8 cellular contexts compared by ENCODE assay signal in the genomic region with DNA sequence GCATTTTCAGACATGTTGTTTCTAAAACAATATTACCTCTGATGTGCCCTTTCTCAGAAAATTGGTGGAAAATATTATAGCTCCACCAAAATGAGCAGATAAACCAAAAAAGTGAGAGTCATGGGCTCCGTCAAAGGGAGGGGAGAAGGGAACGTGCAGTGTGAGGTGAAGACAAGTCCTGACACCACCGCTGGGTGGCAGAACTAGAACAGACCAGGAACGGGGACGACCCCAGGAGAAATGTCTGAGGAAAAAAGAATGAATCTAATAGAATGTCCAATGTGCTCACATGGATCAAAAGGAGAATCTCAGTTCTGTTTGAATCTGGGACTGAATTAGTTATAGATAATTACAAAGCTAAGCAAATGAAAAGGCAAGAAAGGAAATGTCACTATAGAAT. TPM values are rescaled to one million over a fixed set of nuclear protein-coding genes. Genes with fewer than 3 reads are reported as not detected.
DNase-seq lines count a peak whose midpoint lies in the region; ATAC-seq and TF ChIP-seq lines count a peak whose summit lies in the region.

No MANE protein-coding gene starts in this region.

- POLR2A ChIA-PET in HEK293 (lab: Yijun Ruan, JAX) (no interaction called here), SK-N-SH (lab: Yijun Ruan, JAX) (no interaction called here)

- TF ChIP-seq EP300 in SK-N-SH (IDR thresholded peaks at IDR 0.05; ENCODE audit: borderline replicate concordance in 1 of 2, low read depth in 1 of 2, low read length in 1 of 2) (no peak), esophagus muscularis mucosa (IDR thresholded peaks at IDR 0.05) (no peak)

- ATAC-seq in psoas muscle (peak in 1 of 4 donors; percentile 40), GM21825 (IDR thresholded peaks at IDR 0.05; ENCODE audit: unreplicated experiment) (no peak), HG03097 (IDR thresholded peaks at IDR 0.05; ENCODE audit: low FRiP score, unreplicated experiment) (no peak)

- H3K27ac ChIP-seq in HEK293 (ENCODE audit: extremely low read depth, low read depth, low read length) = no peak overlapping the region
- H3K27ac ChIP-seq in SK-N-SH (ENCODE audit: low read depth in 2 of 2, low read length in 1 of 2) = no peak overlapping the region
- H3K27ac ChIP-seq in esophagus muscularis mucosa (replicated peaks in 1 of 4) = no peak overlapping the region
- no peak overlapping the region for H3K27ac ChIP-seq in psoas muscle

- H3K4me1 ChIP-seq in HEK293 (ENCODE audit: control insufficient read depth, insufficient read depth, low read length) (no peaks in the 10 kb centered on the region), SK-N-SH (ENCODE audit: control insufficient read depth in 1 of 2, insufficient read depth in 2 of 2, low read depth in 1 of 2, low read length in 1 of 2) (peaks cover 0 to 7% of the 10 kb centered on the region in 2 experiments; a peak in 1 of 4 replicates), esophagus muscularis mucosa (peaks cover 18 to 22% (median 20%) of the 10 kb centered on the region in 4 donors), psoas muscle (peaks cover 23% of the 10 kb centered on the region)

- no peak overlapping the region for H2AFZ ChIP-seq in SK-N-SH (ENCODE audit: low read depth)

- peaks cover 71% of the 10 kb centered on the region in 2 experiments for H3K36me3 ChIP-seq in HEK293 (ENCODE audit: control insufficient read depth in 2 of 2, insufficient read depth in 1 of 2, low read length in 2 of 2)
- H3K36me3 ChIP-seq in SK-N-SH (replicated peaks in 1 of 2; ENCODE audit: control insufficient read depth in 1 of 2, insufficient read depth in 2 of 2, low read length in 1 of 2) = peaks cover 44 to 64% of the 10 kb centered on the region in 2 experiments
- peaks cover 23 to 94% (median 62%) of the 10 kb centered on the region in 4 donors for H3K36me3 ChIP-seq in esophagus muscularis mucosa
- H3K36me3 ChIP-seq in psoas muscle (ENCODE audit: insufficient read depth in 1 of 2, low read depth in 1 of 2) = peaks cover 4 to 72% of the 10 kb centered on the region in 2 donors

- no peak for TF ChIP-seq POLR2A in esophagus muscularis mucosa (IDR thresholded peaks at IDR 0.05; ENCODE audit: low read depth)

- DNase-seq in EL (peak; percentile 40), SK-N-SH (peak; percentile 49), esophagus muscularis mucosa (ENCODE audit: extremely low spot score) (no peak), psoas muscle (no peak), NCI-H1417 (lab: John Stamatoyannopoulos, UW) (no peak)

- TF ChIP-seq CTCF in HEK293 (tag by site-specific recombination; IDR thresholded peaks at IDR 0.05) = peak; percentile 67; the same call in 1 of the 2 replicates
- peak; percentile 48 for TF ChIP-seq CTCF in SK-N-SH (IDR thresholded peaks at IDR 0.05)
- peak in 2 of 3 experiments; percentile 40 to 45 for TF ChIP-seq CTCF in esophagus muscularis mucosa (IDR thresholded peaks at IDR 0.05)
- TF ChIP-seq CTCF in psoas muscle (IDR thresholded peaks at IDR 0.05) = peak; percentile 41

- WGBS in SK-N-SH (ENCODE audit: low lambda C conversion rate) = 61% methylated on average over 5 of the region's 5 CpGs
- WGBS in esophagus muscularis mucosa = 30% methylated on average over 5 of the region's 5 CpGs
- 55 to 58% (median 56%) methylated on average over 5 of the region's 5 CpGs for WGBS in psoas muscle, 3 donors

- H3K9me2 ChIP-seq in SK-N-SH = no peaks in the 10 kb centered on the region

- no peaks in the 10 kb centered on the region for H4K20me1 ChIP-seq in SK-N-SH (ENCODE audit: insufficient read depth)

- no peaks in the 10 kb centered on the region for H3K79me2 ChIP-seq in SK-N-SH (ENCODE audit: insufficient read depth)

- CTCF ChIA-PET in HEK293 (lab: Yijun Ruan, JAX) (interaction anchor here (0.6 to 4.5 kb wide), 24 partner anchors 8 to 359 kb away, joined by 3 to 76 read pairs (median 4); no protein-coding TSS in a partner anchor), SK-N-SH (lab: Yijun Ruan, JAX) (interaction anchor here (0.6 to 4.4 kb wide), 9 partner anchors 8 to 326 kb away, joined by 3 to 34 read pairs (median 4); no protein-coding TSS in a partner anchor)

- H3K9me3 ChIP-seq in HEK293 (ENCODE audit: control insufficient read depth, insufficient read depth, low read depth, low read length) = no peaks in the 10 kb centered on the region
- H3K9me3 ChIP-seq in SK-N-SH = no peaks in the 10 kb centered on the region
- no peaks in the 10 kb centered on the region for H3K9me3 ChIP-seq in esophagus muscularis mucosa
- H3K9me3 ChIP-seq in psoas muscle = no peaks in the 10 kb centered on the region

- no peaks in the 10 kb centered on the region for H3K27me3 ChIP-seq in SK-N-SH (ENCODE audit: insufficient read depth)
- no peaks in the 10 kb centered on the region for H3K27me3 ChIP-seq in esophagus muscularis mucosa
- H3K27me3 ChIP-seq in psoas muscle (ENCODE audit: insufficient read depth in 3 of 3, low read length in 2 of 3) = no peaks in the 10 kb centered on the region

- H3K4me3 ChIP-seq in HEK293 (ENCODE audit: low read depth, low read length) (no peak overlapping the region), SK-N-SH (ENCODE audit: low read depth in 2 of 2, low read length in 1 of 2) (no peak overlapping the region; a peak in 1 of 4 replicates), esophagus muscularis mucosa (no peak overlapping the region), psoas muscle (no peak overlapping the region)

- H3F3A ChIP-seq in SK-N-SH (replicated peaks; ENCODE audit: insufficient read depth) = peaks cover 16% of the 10 kb centered on the region

- no peak overlapping the region for H3K4me2 ChIP-seq in SK-N-SH

- TF ChIP-seq RAD21 in SK-N-SH (IDR thresholded peaks at IDR 0.05; ENCODE audit: low read length) = peak; percentile 53

- intact Hi-C loops in esophagus muscularis mucosa (cut with DNase I) = loop anchor here (5.0 kb wide), 1 partner anchor 100 kb away; no protein-coding TSS in a partner anchor
- intact Hi-C loops in psoas muscle (cut with DNase I) = loop anchor here in 1 of 2 donors (5.0 kb wide), 1 partner anchor 95 kb away; no protein-coding TSS in a partner anchor

- no peak overlapping the region for H3K9ac ChIP-seq in SK-N-SH

TF ChIP-seq in HEK293, 187 proteins besides CTCF, POLR2A, EP300 and RAD21:
- TF ChIP-seq EGR2 (tag by site-specific recombination; IDR thresholded peaks at IDR 0.05; ENCODE audit: low read depth) = no peak
- TF ChIP-seq ZNF654 (tag by site-specific recombination; IDR thresholded peaks at IDR 0.05; ENCODE audit: low read depth) = peak; percentile 48

TF ChIP-seq in SK-N-SH, 30 proteins besides CTCF, POLR2A, EP300 and RAD21:
- TF ChIP-seq RXRA (IDR thresholded peaks at IDR 0.05; ENCODE audit: borderline replicate concordance, low read depth) (no peak), SMC3 (IDR thresholded peaks at IDR 0.05; ENCODE audit: low read depth, low read length) (peak; percentile 43; the same call in 1 of the 2 replicates)

RNA-seq across cellular contexts. Expression of gene BCL2, which starts 22.6 kb away (rescaled TPM):
- 1.2 and 1.5 TPM in 2 replicates for polyA plus RNA-seq in SK-N-SH (2012; rRNA removed)
- polyA plus RNA-seq in SK-N-SH (2012; cell fraction: cytosol; rRNA removed) = 1.6 and 1.8 TPM in 2 replicates
- 1.3 and 1.5 TPM in 2 replicates for polyA plus RNA-seq in SK-N-SH (2012; cell fraction: nucleus; rRNA removed)
- total RNA-seq in esophagus muscularis mucosa = 10 to 100 TPM; 25.2 to 39.0 (median 36.1) TPM
- total RNA-seq in psoas muscle = 10 to 100 TPM in 2 of 4 donors, 1 to 10 TPM in 2; 8.9 to 27.0 (median 14.5) TPM
- 1 to 10 TPM; 1.1 to 8.3 (median 4.1) TPM for polyA plus RNA-seq in psoas muscle

RNA-seq across cellular contexts. Expression of gene KDSR, which starts 24.8 kb away (rescaled TPM):
- polyA plus RNA-seq in SK-N-SH (2012; rRNA removed) (21.2 and 22.3 TPM in 2 replicates), psoas muscle (10 to 100 TPM; 10.4 to 23.9 (median 11.4) TPM)
- polyA plus RNA-seq in SK-N-SH (2012; cell fraction: cytosol; rRNA removed) = 32.1 and 34.6 TPM in 2 replicates
- polyA plus RNA-seq in SK-N-SH (2012; cell fraction: nucleus; rRNA removed) = 18.6 and 21.6 TPM in 2 replicates
- total RNA-seq in esophagus muscularis mucosa (10 to 100 TPM; 41.8 to 58.8 (median 49.8) TPM), psoas muscle (10 to 100 TPM; 17.6 to 33.0 (median 25.6) TPM)

Comparison
In these comparisons a context has a peak if more than half of its experiments do, and no peak if none do; other contexts are left out.
1. DNase-seq: peak in EL (single experiment) and SK-N-SH (single experiment); none in esophagus muscularis mucosa (single experiment), psoas muscle (0 of 2) and NCI-H1417 (0 of 3).
2. Peak in every context shown above with its lines, with median percentiles within 50 percentile points of each other: CTCF ChIP-seq.